ENCODE assay signal across 9 cellular contexts in genomic region chr6:79269877-79270276, GRCh38. TPM values are rescaled to one million over a fixed set of nuclear protein-coding genes. Genes with fewer than 3 reads are reported as not detected.
DNase-seq lines count a peak whose midpoint lies in the region; ATAC-seq, FAIRE-seq and TF ChIP-seq lines count a peak whose summit lies in the region.
"Had no signal": no experiment of that assay in that cellular context is flagged by ENCODE, and none has a peak within 500 bp of the region (broad histone marks: within the 10 kb centered on the region; RNA-seq: fewer than 3 reads in every experiment).

No MANE protein-coding gene starts in this region.

- no peaks in the 10 kb centered on the region for H3K27me3 ChIP-seq in bronchial epithelial cell (ENCODE audit: control insufficient read depth, insufficient read depth, low read length)
- no peaks in the 10 kb centered on the region for H3K27me3 ChIP-seq in Peyer's patch

- no peaks in the 10 kb centered on the region for H3K9me3 Mint-ChIP-seq in activated CD4-positive, alpha-beta memory T cell treated with anti-CD3 and anti-CD28 coated beads, Interleukin-2, amount 10 ng/mL, durations not matched to agents 7 days and 5 days

- H3K36me3 ChIP-seq in bronchial epithelial cell (ENCODE audit: control insufficient read depth, insufficient read depth, low read length) (no peaks in the 10 kb centered on the region), Peyer's patch (no peaks in the 10 kb centered on the region)

- no peaks in the 10 kb centered on the region for H3K4me1 ChIP-seq in Peyer's patch

- H3K4me3 Mint-ChIP-seq in activated CD4-positive, alpha-beta memory T cell treated with anti-CD3 and anti-CD28 coated beads, Interleukin-2, amount 10 ng/mL, durations not matched to agents 7 days and 5 days: no peak overlapping the region
- H3K4me3 Mint-ChIP-seq: B cell had no signal

- no peak overlapping the region for H3K27ac Mint-ChIP-seq in activated CD4-positive, alpha-beta memory T cell treated with anti-CD3 and anti-CD28 coated beads, Interleukin-2, amount 10 ng/mL, durations not matched to agents 7 days and 5 days
- H3K27ac Mint-ChIP-seq: B cell had no signal

- no peaks in the 10 kb centered on the region for H3K9me3 ChIP-seq in Peyer's patch

- CTCF ChIA-PET in activated CD4-positive, alpha-beta memory T cell treated with anti-CD3 and anti-CD28 coated beads, Interleukin-2, amount 10 ng/mL, durations not matched to agents 7 days and 5 days (lab: Charles Lee): no interaction called here

- FAIRE-seq in bronchial epithelial cell (lab: Jason Lieb, UNC): no peak

- H3K4me3 ChIP-seq in bronchial epithelial cell (ENCODE audit: low read depth, low read length) (no peak overlapping the region), Peyer's patch (no peak overlapping the region)

- in situ Hi-C loops in ACHN (cut with HindIII; ENCODE audit: low pct_ligation_motif_present, low pct_unique_long_range_greater_than_20kb, low sequenced_read_pairs) (no loop called here), KBM-7 (cut with MboI; ENCODE audit: low pct_unique_long_range_greater_than_20kb, low sequenced_read_pairs) (no loop called here)

- no peaks in the 10 kb centered on the region for H3K4me1 Mint-ChIP-seq in activated CD4-positive, alpha-beta memory T cell treated with anti-CD3 and anti-CD28 coated beads, Interleukin-2, amount 10 ng/mL, durations not matched to agents 7 days and 5 days
- H3K4me1 Mint-ChIP-seq: B cell had no signal

- no peak for ATAC-seq in GM19324 (IDR thresholded peaks at IDR 0.05; ENCODE audit: low FRiP score, unreplicated experiment)
- ATAC-seq in HG02623 (IDR thresholded peaks at IDR 0.05; ENCODE audit: unreplicated experiment): no peak

- TF ChIP-seq POLR2A in Peyer's patch (IDR thresholded peaks at IDR 0.05): no peak

- no peaks in the 10 kb centered on the region for H3K36me3 Mint-ChIP-seq in activated CD4-positive, alpha-beta memory T cell treated with anti-CD3 and anti-CD28 coated beads, Interleukin-2, amount 10 ng/mL, durations not matched to agents 7 days and 5 days (ENCODE audit: low read depth)

- peak; percentile 21 for DNase-seq in ACHN
- DNase-seq in KBM-7: peak; percentile 88
- DNase-seq in bronchial epithelial cell (ENCODE audit: low read depth): peak; percentile 50
- DNase-seq in kidney glomerular epithelial cell (lab: John Stamatoyannopoulos, UW): peak; percentile 18
- no peak for DNase-seq in Peyer's patch
- DNase-seq in activated CD4-positive, alpha-beta memory T cell treated with anti-CD3 and anti-CD28 coated beads, Interleukin-2, amount 10 ng/mL, durations not matched to agents 7 days and 5 days: no peak

- no peak overlapping the region for H3K27ac ChIP-seq in Peyer's patch

- peaks cover 17% of the 10 kb centered on the region for H3K27me3 Mint-ChIP-seq in activated CD4-positive, alpha-beta memory T cell treated with anti-CD3 and anti-CD28 coated beads, Interleukin-2, amount 10 ng/mL, durations not matched to agents 7 days and 5 days

- POLR2A ChIA-PET in activated CD4-positive, alpha-beta memory T cell treated with anti-CD3 and anti-CD28 coated beads, Interleukin-2, amount 10 ng/mL, durations not matched to agents 7 days and 5 days (lab: Charles Lee): no interaction called here

- TF ChIP-seq CTCF in bronchial epithelial cell (IDR thresholded peaks at IDR 0.05; ENCODE audit: insufficient read depth, low read length, severe bottlenecking) (no peak), Peyer's patch (IDR thresholded peaks at IDR 0.05) (no peak)

RNA-seq across cellular contexts. Expression of gene HMGN3, which starts 35.4 kb away (rescaled TPM):
- 14.2 and 41.5 TPM in 2 replicates for total RNA-seq in bronchial epithelial cell
- 100 to 1,000 TPM in 1 of 4 donors, 10 to 100 TPM in 1, 1 to 10 TPM in 2; 9.3 to 102 (median 16.5) TPM for total RNA-seq in Peyer's patch
- total RNA-seq in activated CD4-positive, alpha-beta memory T cell treated with anti-CD3 and anti-CD28 coated beads, Interleukin-2, amount 10 ng/mL, durations not matched to agents 7 days and 5 days: 10 to 100 TPM; 39.7 to 44.4 TPM

Comparison
In these comparisons a context has a peak if more than half of its experiments do, and no peak if none do; other contexts are left out.
1. DNase-seq: peak in ACHN (single experiment), KBM-7 (single experiment), bronchial epithelial cell (single experiment) and kidney glomerular epithelial cell (single experiment); none in Peyer's patch (0 of 3) and activated CD4-positive, alpha-beta memory T cell treated with anti-CD3 and anti-CD28 coated beads, Interleukin-2, amount 10 ng/mL, durations not matched to agents 7 days and 5 days (single experiment).